Comparison of ENCODE assay signal across 8 cellular contexts in genomic region chr6:102885165-102885564, GRCh38.
"Had no signal": no experiment of that assay in that cellular context is flagged by ENCODE, and none has a peak within 500 bp of the region (broad histone marks: within the 10 kb centered on the region; RNA-seq: fewer than 3 reads in every experiment).

No MANE protein-coding gene starts in this region.

- FAIRE-seq: H1, H54, HTR-8/SVneo had no signal

- H3K9ac ChIP-seq: GM23248, KMS-11 had no signal

- DNase-seq: GM23248, H9, HCEC 1CT, KBM-7 had no signal

- H2AFZ ChIP-seq: GM23248 had no signal

- H3K4me3 ChIP-seq: GM23248 had no signal

- H3K27ac ChIP-seq: GM23248, KMS-11 had no signal

- H3K4me2 ChIP-seq: KMS-11 had no signal
